Comparison of ENCODE assay signal across 33 cellular contexts in the genomic region with DNA sequence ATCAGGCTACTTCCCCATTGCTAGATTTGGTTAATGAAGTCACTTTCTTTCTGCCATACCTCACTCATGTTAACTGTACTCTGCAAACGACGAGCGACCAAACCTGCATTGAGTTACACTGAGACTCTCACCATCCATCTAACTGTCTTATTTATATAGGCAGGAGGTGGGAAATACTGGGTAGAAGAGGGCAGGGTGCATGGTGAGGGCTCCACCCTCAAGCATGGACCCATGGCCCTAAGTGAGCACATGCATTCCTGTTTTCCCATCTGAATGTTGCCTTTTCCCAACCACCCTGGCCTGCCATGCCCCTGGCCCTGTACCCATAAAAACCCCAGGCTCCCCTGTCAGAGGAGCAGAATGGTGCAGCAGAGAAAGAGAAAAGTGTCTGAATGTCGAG.
"Had no signal": no experiment of that assay in that cellular context is flagged by ENCODE, and none has a peak within 500 bp of the region (broad histone marks: within the 10 kb centered on the region; RNA-seq: fewer than 3 reads in every experiment).

No MANE protein-coding gene starts in this region.

- H3K9me3 Mint-ChIP-seq: activated naive CD4-positive, alpha-beta T cell treated with anti-CD3 and anti-CD28 coated beads for 36 hours; activated naive CD4-positive, alpha-beta T cell treated with anti-CD3 and anti-CD28 coated beads, Interleukin-2, amount 50 U/mL, for 24 hours; effector memory CD8-positive, alpha-beta T cell had no signal

- ATAC-seq: activated naive CD8-positive, alpha-beta T cell treated with anti-CD3 and anti-CD28 coated beads, Interleukin-2, amount 50 U/mL, for 24 hours; effector memory CD8-positive, alpha-beta T cell; foreskin keratinocyte; gastrocnemius medialis; heart left ventricle; WTC11 had no signal

- H3K36me3 ChIP-seq: ascending aorta, breast epithelium, cardiac muscle cell, esophagus muscularis mucosa, gastrocnemius medialis, heart left ventricle had no signal

- H3K36me3 Mint-ChIP-seq: activated naive CD4-positive, alpha-beta T cell treated with anti-CD3 and anti-CD28 coated beads, Interleukin-2, amount 50 U/mL, for 24 hours; brain; WTC11 had no signal

- H3K4me1 ChIP-seq: ascending aorta, breast epithelium, foreskin keratinocyte, gastrocnemius medialis had no signal

- H3K27ac Mint-ChIP-seq: activated CD4-positive, alpha-beta memory T cell treated with anti-CD3 and anti-CD28 coated beads, Interleukin-2, amount 10 ng/mL, durations not matched to agents 7 days and 5 days; activated CD4-positive, alpha-beta T cell treated with anti-CD3 and anti-CD28 coated beads, Interleukin-2, amount 10 ng/mL, durations not matched to agents 7 days and 5 days; activated naive CD4-positive, alpha-beta T cell treated with anti-CD3 and anti-CD28 coated beads for 36 hours; activated naive CD4-positive, alpha-beta T cell treated with anti-CD3 and anti-CD28 coated beads, Interleukin-2, amount 50 U/mL, for 24 hours; activated naive CD8-positive, alpha-beta T cell treated with anti-CD3 and anti-CD28 coated beads for 36 hours; activated naive CD8-positive, alpha-beta T cell treated with anti-CD3 and anti-CD28 coated beads, Interleukin-2, amount 50 U/mL, for 24 hours; activated T-helper 1 cell treated with anti-CD3 and anti-CD28 coated beads, Interleukin-12 subunit alpha, Interleukin-12 subunit beta, Interleukin-2, Interleukin-4 antibody, amounts not matched to agents 30 ng/mL and 10 ng/mL and 1 ng/mL, durations not matched to agents 14 hours and 24 hours and 36 hours; activated T-helper 2 cell treated with anti-CD3 and anti-CD28 coated beads, Interferon-gamma antibody, Interleukin-2, Interleukin-4, amounts not matched to agents 10 μg/mL and 5 μg/mL and 100 μg/mL, durations not matched to agents 14 hours and 24 hours and 36 hours; brain; dendritic cell treated with granulocyte-macrophage colony-stimulating factor and Interleukin-4, amounts not matched to agents 40 ng/mL and 50 ng/mL, for 4 days; effector memory CD8-positive, alpha-beta T cell; WTC11 had no signal

- DNase-seq: activated CD4-positive, alpha-beta memory T cell treated with anti-CD3 and anti-CD28 coated beads, Interleukin-2, amount 10 ng/mL, durations not matched to agents 7 days and 5 days; activated CD4-positive, alpha-beta T cell treated with anti-CD3 and anti-CD28 coated beads for 1 hour; activated CD4-positive, alpha-beta T cell treated with anti-CD3 and anti-CD28 coated beads for 4 hours; activated CD4-positive, alpha-beta T cell treated with anti-CD3 and anti-CD28 coated beads, Interleukin-2, amount 10 ng/mL, durations not matched to agents 7 days and 5 days; activated CD4-positive, alpha-beta T cell treated with anti-CD3 and anti-CD28 coated beads, Interleukin-2, amount 50 U/mL, for 4 hours; activated effector memory CD4-positive, alpha-beta T cell treated with anti-CD3 and anti-CD28 coated beads, Interleukin-2, amount 50 U/mL, for 16 hours; activated naive CD4-positive, alpha-beta T cell treated with anti-CD3 and anti-CD28 coated beads for 36 hours; activated naive CD8-positive, alpha-beta T cell treated with anti-CD3 and anti-CD28 coated beads for 36 hours; activated naive CD8-positive, alpha-beta T cell treated with anti-CD3 and anti-CD28 coated beads, Interleukin-2, amount 50 U/mL, for 24 hours; activated T-cell treated with anti-CD3 and anti-CD28 coated beads, Interleukin-2, amount 50 U/mL, for 1 hour; activated T-cell treated with anti-CD3 and anti-CD28 coated beads, Interleukin-2, amount 50 U/mL, for 48 hours; central memory CD4-positive, alpha-beta T cell; cerebellar nuclear complex; dorsolateral prefrontal cortex; effector memory CD8-positive, alpha-beta T cell; erythroblast; foreskin keratinocyte; gastrocnemius medialis; glutamatergic neuron; heart left ventricle; T-helper 2 cell had no signal

- H3K27me3 ChIP-seq: ascending aorta, breast epithelium, cardiac muscle cell, esophagus muscularis mucosa, gastrocnemius medialis, heart left ventricle had no signal

- H3K9me3 ChIP-seq: ascending aorta, breast epithelium, gastrocnemius medialis had no signal

- H3K4me1 Mint-ChIP-seq: brain, WTC11 had no signal

- H3K4me3 Mint-ChIP-seq: activated CD4-positive, alpha-beta memory T cell treated with anti-CD3 and anti-CD28 coated beads, Interleukin-2, amount 10 ng/mL, durations not matched to agents 7 days and 5 days; activated CD4-positive, alpha-beta T cell treated with anti-CD3 and anti-CD28 coated beads, Interleukin-2, amount 10 ng/mL, durations not matched to agents 7 days and 5 days; activated naive CD4-positive, alpha-beta T cell treated with anti-CD3 and anti-CD28 coated beads for 36 hours; activated naive CD4-positive, alpha-beta T cell treated with anti-CD3 and anti-CD28 coated beads, Interleukin-2, amount 50 U/mL, for 24 hours; activated naive CD8-positive, alpha-beta T cell treated with anti-CD3 and anti-CD28 coated beads for 36 hours; activated naive CD8-positive, alpha-beta T cell treated with anti-CD3 and anti-CD28 coated beads, Interleukin-2, amount 50 U/mL, for 24 hours; activated T-helper 1 cell treated with anti-CD3 and anti-CD28 coated beads, Interleukin-12 subunit alpha, Interleukin-12 subunit beta, Interleukin-2, Interleukin-4 antibody, amounts not matched to agents 30 ng/mL and 10 ng/mL and 1 ng/mL, durations not matched to agents 14 hours and 24 hours and 36 hours; brain; dendritic cell treated with granulocyte-macrophage colony-stimulating factor and Interleukin-4, amounts not matched to agents 40 ng/mL and 50 ng/mL, for 4 days; effector memory CD8-positive, alpha-beta T cell; WTC11 had no signal

- H3K27me3 Mint-ChIP-seq: activated naive CD4-positive, alpha-beta T cell treated with anti-CD3 and anti-CD28 coated beads, Interleukin-2, amount 50 U/mL, for 24 hours; activated naive CD8-positive, alpha-beta T cell treated with anti-CD3 and anti-CD28 coated beads for 36 hours; activated naive CD8-positive, alpha-beta T cell treated with anti-CD3 and anti-CD28 coated beads, Interleukin-2, amount 50 U/mL, for 24 hours; brain; dendritic cell treated with granulocyte-macrophage colony-stimulating factor and Interleukin-4, amounts not matched to agents 40 ng/mL and 50 ng/mL, for 4 days had no signal

- H3K27ac ChIP-seq: ascending aorta, breast epithelium, cardiac muscle cell, coronary artery, dorsolateral prefrontal cortex, esophagus muscularis mucosa, foreskin keratinocyte, gastrocnemius medialis, heart left ventricle, VCaP had no signal

- H3K4me3 ChIP-seq: ascending aorta, breast epithelium, cardiac muscle cell, coronary artery, dorsolateral prefrontal cortex, esophagus muscularis mucosa, gastrocnemius medialis, heart left ventricle had no signal
